22 cellular contexts compared by ENCODE assay signal in genomic region chr21:32423320-32423719, GRCh38. TPM values are rescaled to one million over a fixed set of nuclear protein-coding genes. Genes with fewer than 3 reads are reported as not detected.
A peak's percentile ranks its signal among the peaks of the same experiment; 100 is the strongest.
DNase-seq lines count a peak whose midpoint lies in the region; ATAC-seq, FAIRE-seq and TF ChIP-seq lines count a peak whose summit lies in the region.
"Had no signal": no experiment of that assay in that cellular context is flagged by ENCODE, and none has a peak within 500 bp of the region (broad histone marks: within the 10 kb centered on the region; RNA-seq: fewer than 3 reads in every experiment).

No MANE protein-coding gene starts in this region.

- H2AFZ ChIP-seq in keratinocyte (ENCODE audit: control insufficient read depth, low read length), result no peak overlapping the region
- H2AFZ ChIP-seq: parathyroid adenoma had no signal

- no peaks in the 10 kb centered on the region for H3K9me3 ChIP-seq in keratinocyte (ENCODE audit: control insufficient read depth, low read depth, low read length)

- dilution Hi-C loops in keratinocyte (cut with MboI; ENCODE audit: extremely low pct_ligation_motif_present, low sequenced_read_pairs), result no loop called here

- peaks cover 44% of the 10 kb centered on the region for H3K4me1 ChIP-seq in keratinocyte (ENCODE audit: control insufficient read depth, extremely low read depth, insufficient read depth, low read length)
- H3K4me1 ChIP-seq: parathyroid adenoma had no signal

- H4K20me1 ChIP-seq in keratinocyte (ENCODE audit: control insufficient read depth, extremely low read depth, insufficient read depth, low read length), result no peaks in the 10 kb centered on the region

- no peak for TF ChIP-seq CTCF in keratinocyte (optimal IDR thresholded peaks at IDR 0.05 in 1 of 3, IDR thresholded peaks at IDR 0.05 in 1 of 3, conservative IDR thresholded peaks at IDR 0.05 in 1 of 3; ENCODE audit: extremely low read depth in 1 of 3, insufficient read depth in 2 of 3, low read length in 3 of 3)

- H3K4me2 ChIP-seq in keratinocyte (ENCODE audit: control insufficient read depth, extremely low read depth, insufficient read depth, low read depth, low read length), result peak overlapping the region; percentile 20

- H3K27me3 ChIP-seq in keratinocyte (ENCODE audit: control insufficient read depth, extremely low read depth, insufficient read depth, low read length), result no peaks in the 10 kb centered on the region
- H3K27me3 ChIP-seq: cardiac muscle cell, heart right ventricle had no signal

- H3K9me1 ChIP-seq in keratinocyte (ENCODE audit: control insufficient read depth, extremely low read depth, insufficient read depth, low read length), result peaks cover 1% of the 10 kb centered on the region

- peak; percentile 77 for FAIRE-seq in keratinocyte (lab: Jason Lieb, UNC)
- FAIRE-seq: endometrium, GM12878, HepG2, TTC549 had no signal

- no peak for ATAC-seq in GM21717 (IDR thresholded peaks at IDR 0.05; ENCODE audit: unreplicated experiment)
- ATAC-seq in HG03378 (IDR thresholded peaks at IDR 0.05; ENCODE audit: unreplicated experiment), result no peak
- ATAC-seq: GM12878, heart right ventricle, HepG2 had no signal

- no peak overlapping the region for H3K27ac ChIP-seq in keratinocyte (ENCODE audit: control insufficient read depth, insufficient read depth, low read length)
- H3K27ac ChIP-seq: C4-2B, cardiac muscle cell, heart right ventricle, parathyroid adenoma had no signal

- peaks cover 0 to 3% of the 10 kb centered on the region in 2 experiments for H3K36me3 ChIP-seq in keratinocyte (ENCODE audit: control insufficient read depth in 2 of 2, extremely low read depth in 1 of 2, insufficient read depth in 2 of 2, low read length in 2 of 2)
- H3K36me3 ChIP-seq: cardiac muscle cell had no signal

- DNase-seq in AG20443 (ENCODE audit: low spot score) (peak; percentile 85), LoVo (ENCODE audit: low spot score) (peak; percentile 41), astrocyte of the hippocampus (ENCODE audit: low read depth, low spot score) (peak; percentile 79), keratinocyte (ENCODE audit: low read depth, low spot score) (peak; percentile 58), iPS-NIHi7 (ENCODE audit: extremely low spot score) (no peak)
- no peak for DNase-seq in activated naive CD4-positive, alpha-beta T cell treated with anti-CD3 and anti-CD28 coated beads, Interleukin-2, amount 50 U/mL, for 16 hours
- DNase-seq: activated naive CD4-positive, alpha-beta T cell; DMS79 treated with DMSO at 0.1 percent for 48 hours; heart right ventricle; left cardiac atrium; NK-92 treated with Interleukin-12 subunit alpha and Interleukin-12 subunit beta, amount 100 ng/mL, for 24 hours; stimulated activated CD4-positive, alpha-beta T cell treated with anti-CD3 and anti-CD28 coated beads, Interleukin-15, amount 100 ng/mL, for 24 hours; substantia nigra had no signal

- no peak overlapping the region for H3K4me3 ChIP-seq in keratinocyte (ENCODE audit: control insufficient read depth in 2 of 3, extremely low read depth in 1 of 3, insufficient read depth in 2 of 3, low read depth in 1 of 3, low read length in 3 of 3)
- H3K4me3 ChIP-seq: cardiac muscle cell, GM12878, heart right ventricle had no signal

- H3K9ac ChIP-seq in keratinocyte (ENCODE audit: control insufficient read depth, extremely low read depth, insufficient read depth, low read length), result no peak overlapping the region
- H3K9ac ChIP-seq: parathyroid adenoma had no signal

- peaks cover 17% of the 10 kb centered on the region for H3K79me2 ChIP-seq in keratinocyte (ENCODE audit: control insufficient read depth, insufficient read depth, low read length)

RNA-seq across cellular contexts. Expression of gene EVA1C, which starts 10.8 kb away (rescaled TPM):
- 6.1 to 15.3 TPM (median 10.8 TPM) in 3 replicates for polyA plus RNA-seq in keratinocyte
- 7.1 TPM for polyA plus RNA-seq in keratinocyte (2011; ENCODE audit: low read depth)
- 7.3 and 14.3 TPM in 2 replicates for polyA plus RNA-seq in keratinocyte (2011; cell fraction: cytosol; rRNA removed)
- 6.8 TPM in 2 replicates for polyA plus RNA-seq in keratinocyte (2011; cell fraction: nucleus; rRNA removed)
- polyA plus RNA-seq in keratinocyte (2012; ENCODE audit: low replicate concordance), result 12.5 and 13.1 TPM in 2 replicates
- polyA minus RNA-seq in keratinocyte, result 6.5 to 13.9 TPM (median 10.0 TPM) in 3 replicates
- polyA minus RNA-seq in keratinocyte (2011; cell fraction: cytosol; rRNA and poly(A)+ RNA removed), result 8.1 TPM
- 4.5 and 5.2 TPM in 2 replicates for polyA minus RNA-seq in keratinocyte (2011; cell fraction: nucleus; rRNA and poly(A)+ RNA removed)
- polyA plus RNA-seq: cardiac muscle cell had no signal

RNA-seq across cellular contexts. Expression of gene URB1, which starts 30.5 kb away (rescaled TPM):
- polyA plus RNA-seq in keratinocyte, result 7.3 to 11.3 TPM (median 9.0 TPM) in 3 replicates
- 4.9 TPM for polyA plus RNA-seq in keratinocyte (2011; ENCODE audit: low read depth)
- 5.5 and 6.0 TPM in 2 replicates for polyA plus RNA-seq in keratinocyte (2011; cell fraction: cytosol; rRNA removed)
- 26.3 and 27.4 TPM in 2 replicates for polyA plus RNA-seq in keratinocyte (2011; cell fraction: nucleus; rRNA removed)
- polyA plus RNA-seq in keratinocyte (2012; ENCODE audit: low replicate concordance), result 7.1 and 15.0 TPM in 2 replicates
- polyA minus RNA-seq in keratinocyte, result 20.4 to 31.0 TPM (median 28.1 TPM) in 3 replicates
- polyA minus RNA-seq in keratinocyte (2011; cell fraction: cytosol; rRNA and poly(A)+ RNA removed), result 15.7 TPM
- polyA minus RNA-seq in keratinocyte (2011; cell fraction: nucleus; rRNA and poly(A)+ RNA removed), result 53.4 and 72.7 TPM in 2 replicates

Comparison
In these comparisons a context has a peak if more than half of its experiments do, and no peak if none do; other contexts are left out.
1. DNase-seq: peak in AG20443 (single experiment), LoVo (single experiment), astrocyte of the hippocampus (single experiment) and keratinocyte (single experiment); none in iPS-NIHi7 (single experiment) and activated naive CD4-positive, alpha-beta T cell treated with anti-CD3 and anti-CD28 coated beads, Interleukin-2, amount 50 U/mL, for 16 hours (single experiment).